Comparison of ENCODE assay signal across 10 cellular contexts in genomic region chr5:159901308-159901707, GRCh38. TPM values are rescaled to one million over a fixed set of nuclear protein-coding genes. Genes with fewer than 3 reads are reported as not detected.
"Had no signal": no experiment of that assay in that cellular context is flagged by ENCODE, and none has a peak within 500 bp of the region (broad histone marks: within the 10 kb centered on the region; RNA-seq: fewer than 3 reads in every experiment).

No MANE protein-coding gene starts in this region.

- H3K4me2 ChIP-seq: GM23338 had no signal

- FAIRE-seq: H1, H54, HTR-8/SVneo had no signal

- DNase-seq: H9, HCEC 1CT, HFFc6, KG1 had no signal

- H3K4me3 ChIP-seq: GM23338 had no signal

- H3K27ac ChIP-seq: HL-60 had no signal

- H2AFZ ChIP-seq: GM23338 had no signal

- ATAC-seq: GM23338 had no signal

RNA-seq across cellular contexts. Expression of gene ADRA1B, which starts 15.0 kb away (rescaled TPM):
- total RNA-seq: GM23338, H1, H9 had no signal
- polyA plus RNA-seq: GM23338, H1, IgD-negative memory B cell had no signal
